In the genomic region with DNA sequence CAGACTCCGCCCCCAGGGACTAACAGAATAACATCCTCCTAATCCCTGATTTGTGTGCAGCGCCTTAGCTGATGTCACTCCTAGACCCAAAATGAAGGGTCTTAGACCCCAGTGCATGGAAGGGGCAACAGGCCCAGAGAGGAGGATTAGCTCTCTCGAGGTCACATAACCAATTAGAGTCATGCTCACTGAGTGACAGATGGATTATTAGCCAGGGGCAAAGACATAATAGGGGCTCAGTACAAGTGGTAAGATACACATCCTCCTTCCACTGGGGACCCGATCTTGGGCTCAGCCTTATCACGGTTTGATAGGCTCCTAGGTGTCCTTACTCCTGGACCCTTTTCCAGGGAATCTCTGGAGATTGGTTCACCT, we compare ENCODE assay signal across 8 cellular contexts. TPM values are rescaled to one million over a fixed set of nuclear protein-coding genes. Genes with fewer than 3 reads are reported as not detected.
DNase-seq lines count a peak whose midpoint lies in the region; ATAC-seq, FAIRE-seq and TF ChIP-seq lines count a peak whose summit lies in the region.

No MANE protein-coding gene starts in this region.

- H2AFZ ChIP-seq in HepG2 (ENCODE audit: low read length): no peak overlapping the region

- peak overlapping the region; percentile 92 for H3K9ac ChIP-seq in adipocyte (ENCODE audit: low read length)
- peak overlapping the region; percentile 96 for H3K9ac ChIP-seq in HepG2 (ENCODE audit: insufficient read depth, low read depth, low read length)

- WGBS in HepG2 (ENCODE audit: low lambda C conversion rate): 6% methylated on average over 5 of the region's 5 CpGs

- H3K79me2 ChIP-seq in HepG2 (ENCODE audit: insufficient read depth, low read length): peaks cover 15% of the 10 kb centered on the region

- TF ChIP-seq EP300 in HepG2 (IDR thresholded peaks at IDR 0.05; ENCODE audit: low read depth in 2 of 2, low read length in 2 of 2) (no peak), HepG2 (CRISPR knock-in tag; IDR thresholded peaks at IDR 0.05; ENCODE audit: borderline replicate concordance) (no peak)

- peak overlapping the region; percentile 97 for H3K4me2 ChIP-seq in HepG2 (ENCODE audit: low read depth, low read length)

- TF ChIP-seq POLR2A in HepG2 (IDR thresholded peaks at IDR 0.05; ENCODE audit: insufficient read depth in 1 of 2, low read depth in 2 of 2, low read length in 2 of 2): no peak
- TF ChIP-seq POLR2A in GM12892 (IDR thresholded peaks at IDR 0.05; ENCODE audit: low read depth, low read length): no peak

- in situ Hi-C loops in HepG2 (cut with HindIII; ENCODE audit: extremely low pct_ligation_motif_present, low pct_unique_long_range_greater_than_20kb): loop anchor here (10.0 kb wide), 1 partner anchor 400 kb away; the partner anchor contains the start of gene AHCY

- H3K27me3 ChIP-seq in adipocyte (replicated peaks; ENCODE audit: control insufficient read depth, insufficient read depth, low read length) (peaks cover 9% of the 10 kb centered on the region), HepG2 (ENCODE audit: control insufficient read depth in 1 of 2, insufficient read depth in 2 of 2, low read length in 2 of 2) (no peaks in the 10 kb centered on the region; a peak in 1 of 5 replicates), tibial artery (no peaks in the 10 kb centered on the region)

- POLR2A ChIA-PET in HepG2 (lab: Yijun Ruan, JAX): interaction anchor here (1.0 to 7.9 kb wide), 9 partner anchors 12 to 189 kb away, joined by 3 to 168 read pairs (median 9); partner anchors contain the start of genes DYNLRB1 and PIGU

- H3K9me3 ChIP-seq in adipocyte (ENCODE audit: control insufficient read depth, low read length): no peaks in the 10 kb centered on the region
- H3K9me3 ChIP-seq in HepG2 (ENCODE audit: low read length): no peaks in the 10 kb centered on the region
- H3K9me3 ChIP-seq in tibial artery: no peaks in the 10 kb centered on the region

- peak overlapping the region; percentile 83 for H3K4me3 Mint-ChIP-seq in activated T-cell treated with anti-CD3 and anti-CD28 coated beads, Interleukin-2, amount 50 U/mL, for 4 hours

- TF ChIP-seq CTCF in HepG2 (CRISPR knock-in tag; IDR thresholded peaks at IDR 0.05) (no peak), tibial artery (IDR thresholded peaks at IDR 0.05) (no peak)

- H3K4me1 ChIP-seq in adipocyte (ENCODE audit: control insufficient read depth, insufficient read depth, low read length): peaks cover 33% of the 10 kb centered on the region
- peaks cover 63% of the 10 kb centered on the region for H3K4me1 ChIP-seq in HepG2 (ENCODE audit: insufficient read depth, low read length)
- H3K4me1 ChIP-seq in tibial artery: peaks cover 0 to 30% (median 19%) of the 10 kb centered on the region in 4 donors

- peak overlapping the region; percentile 92 for H3K27ac ChIP-seq in HepG2 (ENCODE audit: extremely low read length, insufficient read depth, low read length)
- peak overlapping the region; percentile 96 to 99 for H3K27ac ChIP-seq in tibial artery

- no peaks in the 10 kb centered on the region for H3K9me3 Mint-ChIP-seq in activated T-cell treated with anti-CD3 and anti-CD28 coated beads, Interleukin-2, amount 50 U/mL, for 4 hours

- TSS peak; percentile 70 for BruUV-seq in HepG2 (replicated peaks; lab: Mats Ljungman, UMichigan)

- CTCF ChIA-PET in HepG2 (lab: Yijun Ruan, JAX; ENCODE audit: low intra/inter-chr PET ratio, low total read pairs): no interaction called here

- H3K4me1 Mint-ChIP-seq in activated T-cell treated with anti-CD3 and anti-CD28 coated beads, Interleukin-2, amount 50 U/mL, for 4 hours (ENCODE audit: low read depth): peaks cover 21% of the 10 kb centered on the region

- intact Hi-C loops in HepG2 (cut with micrococcal nuclease; ENCODE audit: unreplicated experiment) (loop anchor here (5.0 to 10.0 kb wide), 3 partner anchors 60 to 168 kb away; no protein-coding TSS in a partner anchor), tibial artery (cut with DNase I; ENCODE audit: low total_unique reads) (loop anchor here (5.0 kb wide), 2 partner anchors 128 to 148 kb away; partner anchors contain the start of gene MAP1LC3A)

- no peak for DNase-seq in activated T-cell treated with anti-CD3 and anti-CD28 coated beads, Interleukin-2, amount 50 U/mL, for 4 hours
- no peak for DNase-seq in activated T-cell treated with anti-CD3 and anti-CD28 coated beads for 4 hours
- DNase-seq in adipocyte (ENCODE audit: low read depth): no peak
- DNase-seq in HepG2 (ENCODE audit: low spot score): no peak
- DNase-seq in tibial artery: no peak
- no peak for DNase-seq in GM12892 (ENCODE audit: insufficient read length)
- no peak for DNase-seq in HUDEP-2 (lab: John Stamatoyannopoulos, UW; ENCODE audit: unreplicated experiment in 76 of 76)
- no peak for DNase-seq in NCI-H1436 (lab: John Stamatoyannopoulos, UW)

- H3K4me3 ChIP-seq in adipocyte (ENCODE audit: low read length) (peak overlapping the region; percentile 94), HepG2 (replicated peaks in 1 of 3; ENCODE audit: insufficient read depth in 1 of 3, low read depth in 2 of 3, low read length in 3 of 3) (peak overlapping the region; percentile 82 to 98 (median 84)), tibial artery (peak overlapping the region; percentile 84 to 88)

- ATAC-seq in activated T-cell treated with anti-CD3 and anti-CD28 coated beads, Interleukin-2, amount 50 U/mL, for 4 hours: no peak
- ATAC-seq in HepG2: peak; percentile 0

- FAIRE-seq in HepG2 (lab: Jason Lieb, UNC) (no peak), GM12892 (lab: Jason Lieb, UNC) (no peak)

- no peaks in the 10 kb centered on the region for H3K36me3 Mint-ChIP-seq in activated T-cell treated with anti-CD3 and anti-CD28 coated beads, Interleukin-2, amount 50 U/mL, for 4 hours (ENCODE audit: insufficient read depth)

- no peak for TF ChIP-seq RAD21 in HepG2 (CRISPR knock-in tag; IDR thresholded peaks at IDR 0.05)

- H3K27me3 Mint-ChIP-seq in activated T-cell treated with anti-CD3 and anti-CD28 coated beads, Interleukin-2, amount 50 U/mL, for 4 hours (ENCODE audit: low read depth): peaks cover 2% of the 10 kb centered on the region

- H3K36me3 ChIP-seq in adipocyte (ENCODE audit: control insufficient read depth, insufficient read depth, low read length, severe bottlenecking) (no peaks in the 10 kb centered on the region), HepG2 (replicated peaks in 1 of 2; ENCODE audit: control insufficient read depth in 1 of 2, insufficient read depth in 2 of 2, low read length in 2 of 2) (no peaks in the 10 kb centered on the region), tibial artery (no peaks in the 10 kb centered on the region)

- H4K20me1 ChIP-seq in HepG2 (ENCODE audit: insufficient read depth, low read length): no peaks in the 10 kb centered on the region

RNA-seq across cellular contexts. Expression of gene TP53INP2, which starts 0.9 kb away (rescaled TPM):
- 1 to 10 TPM; 1.1 to 1.7 (median 1.7) TPM for total RNA-seq in activated T-cell treated with anti-CD3 and anti-CD28 coated beads, Interleukin-2, amount 50 U/mL, for 4 hours
- total RNA-seq in HepG2 (2016; rRNA removed; fragmentation: Illumina TruSeq; extraction: Trizol): 5.2 and 10.1 TPM in 2 replicates
- total RNA-seq in HepG2 (2016; cell fraction: cytosol; rRNA removed; fragmentation: Illumina TruSeq; extraction: Trizol; ENCODE audit: low read depth): 1.1 and 1.2 TPM in 2 replicates
- total RNA-seq in HepG2 (2016; cell fraction: insoluble cytoplasmic fraction; rRNA removed; fragmentation: Illumina TruSeq; extraction: Trizol): 5.0 and 8.1 TPM in 2 replicates
- 7.4 and 7.6 TPM in 2 replicates for total RNA-seq in HepG2 (2016; cell fraction: membrane; rRNA removed; fragmentation: Illumina TruSeq; extraction: Trizol)
- 10.1 and 10.3 TPM in 2 replicates for total RNA-seq in HepG2 (2016; cell fraction: nucleus; rRNA removed; fragmentation: Illumina TruSeq; extraction: Trizol)
- 18.8 and 29.5 TPM in 2 replicates for polyA plus RNA-seq in HepG2 (2011; rRNA removed)
- polyA plus RNA-seq in HepG2 (2011; cell fraction: cytosol; rRNA removed): 11.4 and 22.8 TPM in 2 replicates
- polyA plus RNA-seq in HepG2 (2011; cell fraction: nucleus; rRNA removed): 46.3 and 62.2 TPM in 2 replicates
- polyA plus RNA-seq in HepG2 (2012): 67.2 and 70.2 TPM in 2 replicates
- 1.7 and 2.0 TPM in 2 replicates for polyA plus RNA-seq in HepG2 (2016; cell fraction: cytosol; fragmentation: Illumina TruSeq; extraction: Trizol; ENCODE audit: low read depth)
- polyA plus RNA-seq in HepG2 (2016; cell fraction: insoluble cytoplasmic fraction; fragmentation: Illumina TruSeq; extraction: Trizol; ENCODE audit: low read depth): 20.8 and 28.1 TPM in 2 replicates
- polyA plus RNA-seq in HepG2 (2016; cell fraction: membrane; fragmentation: Illumina TruSeq; extraction: Trizol; ENCODE audit: low read depth): 8.6 and 8.7 TPM in 2 replicates
- polyA plus RNA-seq in HepG2 (2016; cell fraction: nucleus; fragmentation: Illumina TruSeq; extraction: Trizol; ENCODE audit: insufficient read depth, low read depth): 28.2 and 29.8 TPM in 2 replicates
- 2.6 and 22.7 TPM in 2 replicates for polyA minus RNA-seq in HepG2 (2011; rRNA and poly(A)+ RNA removed; ENCODE audit: low replicate concordance)
- 21.5 and 41.0 TPM in 2 replicates for polyA minus RNA-seq in HepG2 (2011; cell fraction: cytosol; rRNA and poly(A)+ RNA removed)
- 19.1 and 30.5 TPM in 2 replicates for polyA minus RNA-seq in HepG2 (2011; cell fraction: nucleus; rRNA and poly(A)+ RNA removed)
- polyA plus RNA-seq in GM12892 (2012; ENCODE audit: missing spikeins): 2.7 TPM

RNA-seq across cellular contexts. Expression of gene PIGU, which starts 28.1 kb away (rescaled TPM):
- 10 to 100 TPM; 21.5 to 27.3 (median 25.0) TPM for total RNA-seq in activated T-cell treated with anti-CD3 and anti-CD28 coated beads, Interleukin-2, amount 50 U/mL, for 4 hours
- total RNA-seq in HepG2 (2016; rRNA removed; fragmentation: Illumina TruSeq; extraction: Trizol): 27.1 and 45.5 TPM in 2 replicates
- total RNA-seq in HepG2 (2016; cell fraction: cytosol; rRNA removed; fragmentation: Illumina TruSeq; extraction: Trizol; ENCODE audit: low read depth): 7.9 and 10.2 TPM in 2 replicates
- 22.7 and 40.7 TPM in 2 replicates for total RNA-seq in HepG2 (2016; cell fraction: insoluble cytoplasmic fraction; rRNA removed; fragmentation: Illumina TruSeq; extraction: Trizol)
- total RNA-seq in HepG2 (2016; cell fraction: membrane; rRNA removed; fragmentation: Illumina TruSeq; extraction: Trizol): 13.9 and 15.8 TPM in 2 replicates
- 46.7 and 53.0 TPM in 2 replicates for total RNA-seq in HepG2 (2016; cell fraction: nucleus; rRNA removed; fragmentation: Illumina TruSeq; extraction: Trizol)
- 175 and 231 TPM in 2 replicates for polyA plus RNA-seq in HepG2 (2011; rRNA removed)
- 173 and 228 TPM in 2 replicates for polyA plus RNA-seq in HepG2 (2011; cell fraction: cytosol; rRNA removed)
- 61.5 and 68.6 TPM in 2 replicates for polyA plus RNA-seq in HepG2 (2011; cell fraction: nucleus; rRNA removed)
- polyA plus RNA-seq in HepG2 (2012): 58.5 and 63.1 TPM in 2 replicates
- 12.5 and 12.8 TPM in 2 replicates for polyA plus RNA-seq in HepG2 (2016; cell fraction: cytosol; fragmentation: Illumina TruSeq; extraction: Trizol; ENCODE audit: low read depth)
- polyA plus RNA-seq in HepG2 (2016; cell fraction: insoluble cytoplasmic fraction; fragmentation: Illumina TruSeq; extraction: Trizol; ENCODE audit: low read depth): 38.7 and 42.6 TPM in 2 replicates
- polyA plus RNA-seq in HepG2 (2016; cell fraction: membrane; fragmentation: Illumina TruSeq; extraction: Trizol; ENCODE audit: low read depth): 20.5 and 21.1 TPM in 2 replicates
- polyA plus RNA-seq in HepG2 (2016; cell fraction: nucleus; fragmentation: Illumina TruSeq; extraction: Trizol; ENCODE audit: insufficient read depth, low read depth): 88.7 and 94.6 TPM in 2 replicates
- 185 and 339 TPM in 2 replicates for polyA minus RNA-seq in HepG2 (2011; rRNA and poly(A)+ RNA removed; ENCODE audit: low replicate concordance)
- 49.4 and 49.8 TPM in 2 replicates for polyA minus RNA-seq in HepG2 (2011; cell fraction: cytosol; rRNA and poly(A)+ RNA removed)
- 55.5 and 65.3 TPM in 2 replicates for polyA minus RNA-seq in HepG2 (2011; cell fraction: nucleus; rRNA and poly(A)+ RNA removed)
- 17.4 TPM for polyA plus RNA-seq in GM12892 (2012; ENCODE audit: missing spikeins)
